In the genomic region with DNA sequence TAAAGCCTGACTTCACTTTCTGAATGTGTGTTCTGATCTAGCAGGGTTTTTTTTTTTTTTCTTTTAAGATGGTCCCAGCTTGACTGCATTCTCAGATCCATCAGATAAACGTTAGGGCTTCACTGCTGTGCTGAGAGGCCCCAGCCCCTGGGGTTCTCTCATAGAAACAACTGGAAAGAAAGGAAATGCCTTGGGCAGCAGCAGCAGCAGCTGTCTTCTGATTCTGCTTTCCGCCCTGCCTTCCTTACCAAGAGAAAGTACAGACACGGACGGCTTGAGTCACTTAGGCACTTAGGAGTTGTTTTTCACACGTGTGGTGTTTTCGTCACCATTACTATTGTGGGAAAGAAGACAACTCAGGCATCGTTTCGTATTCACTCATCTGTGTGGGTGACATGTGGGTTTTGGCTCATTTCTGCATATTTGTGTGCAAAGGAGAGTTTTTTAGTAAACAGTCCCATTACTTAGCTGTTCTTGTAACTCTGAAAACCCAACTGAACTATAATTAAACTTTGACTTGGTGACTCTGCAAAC, we compare ENCODE assay signal across 9 cellular contexts.
A peak's percentile ranks its signal among the peaks of the same experiment; 100 is the strongest.
DNase-seq lines count a peak whose midpoint lies in the region; ATAC-seq and TF ChIP-seq lines count a peak whose summit lies in the region.
"Had no signal": no experiment of that assay in that cellular context is flagged by ENCODE, and none has a peak within 500 bp of the region (broad histone marks: within the 10 kb centered on the region; RNA-seq: fewer than 3 reads in every experiment).

No MANE protein-coding gene starts in this region.

- H2BK5ac ChIP-seq in H9 (ENCODE audit: insufficient read length, low read length) = no peak overlapping the region

- H3T11ph ChIP-seq in H9 (ENCODE audit: low read length) = no peak overlapping the region

- H4K5ac ChIP-seq in H9 (ENCODE audit: insufficient read length, low read depth, low read length) = no peak overlapping the region

- no peaks in the 10 kb centered on the region for H3K23me2 ChIP-seq in H9 (ENCODE audit: insufficient read length, low read depth, low read length, poor library complexity, severe bottlenecking)

- H3K14ac ChIP-seq in H9 (ENCODE audit: insufficient read depth, low read length) = no peak overlapping the region

- H3K27ac Mint-ChIP-seq in effector memory CD8-positive, alpha-beta T cell = peak overlapping the region; percentile 96 to 99
- peak overlapping the region; percentile 87 to 97 (median 90) for H3K27ac Mint-ChIP-seq in naive thymus-derived CD4-positive, alpha-beta T cell
- no peak overlapping the region for H3K27ac Mint-ChIP-seq in H9

- H3K79me2 ChIP-seq in H9 (ENCODE audit: insufficient read depth, low read length) = no peaks in the 10 kb centered on the region

- H3K27ac ChIP-seq in naive thymus-derived CD4-positive, alpha-beta T cell (ENCODE audit: low read depth, low read length) = peak overlapping the region; percentile 21
- no peak overlapping the region for H3K27ac ChIP-seq in H9 (ENCODE audit: insufficient read length, low read depth, low read length)
- H3K27ac ChIP-seq: 22Rv1 had no signal

- H2BK20ac ChIP-seq in H9 (ENCODE audit: low read depth, low read length, poor library complexity, severe bottlenecking) = no peak overlapping the region

- no peak overlapping the region for H3K18ac ChIP-seq in H9 (ENCODE audit: insufficient read length, low read depth, low read length)

- no peak overlapping the region for H2AK5ac ChIP-seq in H9 (ENCODE audit: insufficient read length, low read length)

- no peaks in the 10 kb centered on the region for H4K20me1 ChIP-seq in H9 (ENCODE audit: control insufficient read depth, insufficient read depth, insufficient read length)

- no peak for TF ChIP-seq CTCF in H9 (conservative IDR thresholded peaks at IDR 0.05)

- peaks cover 0 to 25% (median 0%) of the 10 kb centered on the region in 3 experiments for H3K36me3 ChIP-seq in naive thymus-derived CD4-positive, alpha-beta T cell (ENCODE audit: control insufficient read depth in 2 of 3, insufficient read depth in 3 of 3, low read length in 3 of 3)

- H3K9me3 Mint-ChIP-seq in effector memory CD8-positive, alpha-beta T cell = no peaks in the 10 kb centered on the region
- H3K9me3 Mint-ChIP-seq in naive thymus-derived CD4-positive, alpha-beta T cell = no peaks in the 10 kb centered on the region
- no peaks in the 10 kb centered on the region; a peak in 1 of 5 replicates for H3K9me3 Mint-ChIP-seq in H9

- peaks cover 50 to 60% of the 10 kb centered on the region in 2 donors for H3K4me1 Mint-ChIP-seq in effector memory CD8-positive, alpha-beta T cell (ENCODE audit: low read depth in 2 of 2)
- H3K4me1 Mint-ChIP-seq in naive thymus-derived CD4-positive, alpha-beta T cell = peaks cover 37 to 73% (median 57%) of the 10 kb centered on the region in 7 donors
- peaks cover 41 to 51% of the 10 kb centered on the region in 2 experiments for H3K4me1 Mint-ChIP-seq in H9

- no peaks in the 10 kb centered on the region for H3K27me3 Mint-ChIP-seq in effector memory CD8-positive, alpha-beta T cell
- peaks cover 0 to 2% (median 0%) of the 10 kb centered on the region in 5 donors for H3K27me3 Mint-ChIP-seq in naive thymus-derived CD4-positive, alpha-beta T cell
- peaks cover 64% of the 10 kb centered on the region for H3K27me3 Mint-ChIP-seq in H9 (ENCODE audit: low read depth)

- H4K8ac ChIP-seq in H9 (replicated peaks; ENCODE audit: insufficient read length, low read depth, low read length) = no peak overlapping the region

- H3K4ac ChIP-seq in H9 (ENCODE audit: low read depth, low read length) = no peak overlapping the region

- no peaks in the 10 kb centered on the region for H3K9me3 ChIP-seq in naive thymus-derived CD4-positive, alpha-beta T cell (ENCODE audit: control insufficient read depth in 2 of 3, low read length in 3 of 3)
- no peaks in the 10 kb centered on the region for H3K9me3 ChIP-seq in H9 (ENCODE audit: control insufficient read depth, low read depth, low read length)

- no peak overlapping the region for H3K23ac ChIP-seq in H9 (ENCODE audit: insufficient read length, low read depth, low read length)

- H3K36me3 Mint-ChIP-seq in effector memory CD8-positive, alpha-beta T cell (ENCODE audit: insufficient read depth) = peaks cover 39% of the 10 kb centered on the region
- H3K36me3 Mint-ChIP-seq in naive thymus-derived CD4-positive, alpha-beta T cell = peaks cover 4 to 48% (median 30%) of the 10 kb centered on the region in 5 donors
- peaks cover 14 to 30% (median 26%) of the 10 kb centered on the region in 3 experiments for H3K36me3 Mint-ChIP-seq in H9 (ENCODE audit: insufficient read depth in 1 of 3, low read depth in 3 of 3)

- intact Hi-C loops in naive thymus-derived CD4-positive, alpha-beta T cell (cut with micrococcal nuclease) = loop anchor here (1.0 to 10.0 kb wide), 18 partner anchors 29 to 1923 kb away; partner anchors contain the start of genes N4BP2 (in 1 of the 2), RELL1 (in 1 of the 2), TLR1 (in 1 of the 2) and WDR19 (in 1 of the 2)

- H3K4me2 ChIP-seq in H9 (ENCODE audit: insufficient read depth, insufficient read length, low read length) = no peak overlapping the region

- peak overlapping the region; percentile 10 for H3K4me3 ChIP-seq in naive thymus-derived CD4-positive, alpha-beta T cell (ENCODE audit: low read length)

- no peaks in the 10 kb centered on the region for H3K27me3 ChIP-seq in naive thymus-derived CD4-positive, alpha-beta T cell (ENCODE audit: control insufficient read depth in 2 of 2, insufficient read depth in 2 of 2, low read length in 2 of 2)
- H3K27me3 ChIP-seq in H9 (ENCODE audit: insufficient read depth, low read length) = peaks cover 15% of the 10 kb centered on the region; the same call in 1 of the 2 replicates

- H3K4me1 ChIP-seq in naive thymus-derived CD4-positive, alpha-beta T cell (ENCODE audit: control insufficient read depth in 2 of 2, insufficient read depth in 2 of 2, low read length in 2 of 2) = peaks cover 37 to 56% of the 10 kb centered on the region in 2 donors
- no peaks in the 10 kb centered on the region; the same call in none of the 2 replicates for H3K4me1 ChIP-seq in H9 (ENCODE audit: insufficient read depth, low read length)

- no peak overlapping the region for H3K9ac ChIP-seq in H9 (ENCODE audit: extremely low read depth, insufficient read length, low read length)

- peak; percentile 58 for DNase-seq in NK-92 treated with Interleukin-12 subunit alpha and Interleukin-12 subunit beta, amount 100 ng/mL, for 24 hours (lab: John Stamatoyannopoulos, UW)
- DNase-seq in NK-92 (lab: John Stamatoyannopoulos, UW; ENCODE audit: unreplicated experiment) (no peak), H9 (no peak)
- DNase-seq in activated CD4-positive, alpha-beta T cell treated with anti-CD3 and anti-CD28 coated beads, Interleukin-2, amount 50 U/mL, for 48 hours = peak; percentile 61 to 70
- DNase-seq in effector memory CD8-positive, alpha-beta T cell = peak; percentile 64 to 72 (median 64)
- DNase-seq in naive thymus-derived CD4-positive, alpha-beta T cell = peak; percentile 13 to 78 (median 67)
- DNase-seq in stimulated activated CD8-positive, alpha-beta memory T cell treated with anti-CD3 and anti-CD28 coated beads, Interleukin-7, amount 100 ng/mL, for 4 hours (ENCODE audit: low read depth in 2 of 2) = peak; percentile 48 to 68

- no peak overlapping the region for H3K56ac ChIP-seq in H9 (ENCODE audit: insufficient read length, low read depth, low read length)

- CTCF ChIA-PET in naive thymus-derived CD4-positive, alpha-beta T cell (lab: Charles Lee) = interaction anchor here (0.7 to 1.6 kb wide), 2 partner anchors 47 to 1845 kb away, joined by 3 to 6 read pairs; no protein-coding TSS in a partner anchor

- ATAC-seq in HG03378 (IDR thresholded peaks at IDR 0.05; ENCODE audit: unreplicated experiment) = peak; percentile 81
- peak; percentile 74 for ATAC-seq in effector memory CD8-positive, alpha-beta T cell (replicated peaks)
- ATAC-seq in naive thymus-derived CD4-positive, alpha-beta T cell = peak; percentile 78

- no CpG with 5 or more reads among the region's 8 CpGs for WGBS in H9 (ENCODE audit: extremely low coverage, insufficient read length, low lambda C conversion rate)

- peak overlapping the region; percentile 79 to 82 for H3K4me3 Mint-ChIP-seq in effector memory CD8-positive, alpha-beta T cell
- H3K4me3 Mint-ChIP-seq in naive thymus-derived CD4-positive, alpha-beta T cell = peak overlapping the region in 9 of 10 donors; percentile 23 to 78 (median 75)
- no peak overlapping the region for H3K4me3 Mint-ChIP-seq in H9

- POLR2A ChIA-PET in naive thymus-derived CD4-positive, alpha-beta T cell (lab: Charles Lee) = interaction anchor here (0.6 to 1.3 kb wide), 3 partner anchors 29 to 535 kb away, joined by 3 to 4 read pairs (median 4); no protein-coding TSS in a partner anchor

- no peak overlapping the region for H2BK12ac ChIP-seq in H9 (ENCODE audit: insufficient read length, low read depth, low read length)

- no peak overlapping the region for H4K91ac ChIP-seq in H9 (ENCODE audit: insufficient read length, low read depth, low read length)

- H3K79me1 ChIP-seq in H9 (ENCODE audit: insufficient read depth, low read depth, low read length, poor library complexity, severe bottlenecking) = no peaks in the 10 kb centered on the region

- H2BK120ac ChIP-seq in H9 (ENCODE audit: low read depth, low read length, poor library complexity, severe bottlenecking) = no peak overlapping the region

- H2AFZ ChIP-seq in H9 (ENCODE audit: low read length) = no peak overlapping the region

- no peak overlapping the region for H2BK15ac ChIP-seq in H9 (ENCODE audit: low read depth, low read length)

Comparison
In these comparisons a context has a peak if more than half of its experiments do, and no peak if none do; other contexts are left out.
1. DNase-seq: peak in NK-92 treated with Interleukin-12 subunit alpha and Interleukin-12 subunit beta, amount 100 ng/mL, for 24 hours (single experiment), activated CD4-positive, alpha-beta T cell treated with anti-CD3 and anti-CD28 coated beads, Interleukin-2, amount 50 U/mL, for 48 hours (2 of 2), effector memory CD8-positive, alpha-beta T cell (3 of 3), naive thymus-derived CD4-positive, alpha-beta T cell (9 of 9) and stimulated activated CD8-positive, alpha-beta memory T cell treated with anti-CD3 and anti-CD28 coated beads, Interleukin-7, amount 100 ng/mL, for 4 hours (2 of 2); none in NK-92 (single experiment) and H9 (single experiment).
2. H3K27ac Mint-ChIP-seq: peak in effector memory CD8-positive, alpha-beta T cell (2 of 2) and naive thymus-derived CD4-positive, alpha-beta T cell (9 of 9); none in H9 (0 of 3).
3. H3K4me3 Mint-ChIP-seq: peak in effector memory CD8-positive, alpha-beta T cell (2 of 2) and naive thymus-derived CD4-positive, alpha-beta T cell (9 of 10); none in H9 (0 of 2).
4. Peak in every context shown above with its lines, with median percentiles within 50 percentile points of each other: ATAC-seq.